Comparison of ENCODE assay signal across 19 cellular contexts in genomic region chr17:78854508-78854907, GRCh38. TPM values are rescaled to one million over a fixed set of nuclear protein-coding genes. Genes with fewer than 3 reads are reported as not detected.
DNase-seq lines count a peak whose midpoint lies in the region; ATAC-seq and TF ChIP-seq lines count a peak whose summit lies in the region.
"Had no signal": no experiment of that assay in that cellular context is flagged by ENCODE, and none has a peak within 500 bp of the region (broad histone marks: within the 10 kb centered on the region; RNA-seq: fewer than 3 reads in every experiment).

No MANE protein-coding gene starts in this region.

- peak overlapping the region; percentile 40 for H3K27ac ChIP-seq in C4-2B
- H3K27ac ChIP-seq in VCaP = peak overlapping the region; percentile 66
- no peak overlapping the region for H3K27ac ChIP-seq in osteoblast (ENCODE audit: low read depth, low read length)
- H3K27ac ChIP-seq: 22Rv1, A549 had no signal

- no peaks in the 10 kb centered on the region for H3K9me3 ChIP-seq in osteoblast (ENCODE audit: low read depth, low read length)
- H3K9me3 ChIP-seq: A549 had no signal

- H3K4me1 ChIP-seq in osteoblast (ENCODE audit: insufficient read depth, low read length) = no peaks in the 10 kb centered on the region
- H3K4me1 ChIP-seq: A549 had no signal

- H3K27me3 ChIP-seq in osteoblast (ENCODE audit: insufficient read depth, low read length) = no peaks in the 10 kb centered on the region

- H3K4me2 ChIP-seq in osteoblast (ENCODE audit: insufficient read depth, low read length) = no peak overlapping the region
- H3K4me2 ChIP-seq: A549 had no signal

- TF ChIP-seq CTCF in C4-2B (conservative IDR thresholded peaks at IDR 0.05) (no peak), VCaP (conservative IDR thresholded peaks at IDR 0.05) (no peak), osteoblast (IDR thresholded peaks at IDR 0.05; ENCODE audit: extremely low read depth, low read depth, low read length) (no peak)

- intact Hi-C loops in left colon (cut with DNase I, micrococcal nuclease) = no loop called here

- H4K20me1 ChIP-seq in osteoblast (ENCODE audit: insufficient read depth, low read length) = peaks cover 5% of the 10 kb centered on the region

- peaks cover 46% of the 10 kb centered on the region for H3K36me3 ChIP-seq in osteoblast (ENCODE audit: insufficient read depth, low read length)

- H3K4me3 ChIP-seq in osteoblast (ENCODE audit: insufficient read depth, low read length) = no peak overlapping the region
- H3K4me3 ChIP-seq: A549 had no signal

- DNase-seq in left colon = no peak
- peak; percentile 9 for DNase-seq in osteoblast (ENCODE audit: insufficient read length, low spot score, missing footprints)
- no peak for DNase-seq in dermis blood vessel endothelial cell
- DNase-seq in NOMO-1 (lab: John Stamatoyannopoulos, UW; ENCODE audit: unreplicated experiment in 2 of 2) = no peak
- DNase-seq in iPS-NIHi7 (ENCODE audit: extremely low spot score) = no peak
- DNase-seq: AML-193; Calu3; CD8-positive, alpha-beta T cell; DMS 273 treated with DMSO at 0.1 percent for 48 hours; DMS53; DND-41; EL; GOT3; IMR-90 had no signal

- no peaks in the 10 kb centered on the region for H3K79me2 ChIP-seq in osteoblast (ENCODE audit: insufficient read depth, low read length)

- no peak overlapping the region for H2AFZ ChIP-seq in osteoblast (ENCODE audit: low read length)

- peak; percentile 15 for ATAC-seq in left colon
- ATAC-seq: A549; CD8-positive, alpha-beta T cell; HCT116 had no signal

RNA-seq across cellular contexts. Expression of gene USP36, which starts 13.9 kb away (rescaled TPM):
- 10 to 100 TPM; 35.7 to 45.1 TPM for total RNA-seq in left colon
- total RNA-seq in osteoblast = 30.8 and 34.8 TPM in 2 replicates
- total RNA-seq in dermis blood vessel endothelial cell = 22.8 and 24.7 TPM in 2 replicates

RNA-seq across cellular contexts. Expression of gene CEP295NL, which starts 48.5 kb away (rescaled TPM):
- total RNA-seq in left colon (1 to 10 TPM; 1.1 to 1.3 TPM), osteoblast (2.5 and 5.3 TPM in 2 replicates), dermis blood vessel endothelial cell (1.5 and 5.1 TPM in 2 replicates)
